ENCODE assay signal across 10 cellular contexts in the genomic region with DNA sequence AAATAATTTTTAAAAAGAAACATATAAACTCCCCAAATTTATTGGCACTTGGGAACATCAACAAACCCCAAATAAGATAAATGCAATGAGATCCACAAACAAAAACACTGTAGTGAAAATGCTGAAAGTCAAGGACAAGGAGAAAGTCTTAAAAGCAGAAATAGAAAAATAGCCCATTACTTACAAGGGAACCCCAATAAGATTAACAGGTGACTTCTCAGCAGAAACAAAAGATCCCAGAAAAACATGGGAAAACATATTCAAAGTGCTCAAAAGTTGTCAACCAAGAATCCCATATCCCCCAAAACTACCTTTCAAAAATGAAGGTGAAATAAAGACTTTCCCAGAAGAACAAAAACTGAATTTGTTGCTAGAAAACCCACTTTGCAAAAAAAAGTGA.
"Had no signal": no experiment of that assay in that cellular context is flagged by ENCODE, and none has a peak within 500 bp of the region (broad histone marks: within the 10 kb centered on the region; RNA-seq: fewer than 3 reads in every experiment).

No MANE protein-coding gene starts in this region.

- H3K4me1 ChIP-seq: HAP-1 had no signal

- H3K27ac ChIP-seq: GM23248 had no signal

- FAIRE-seq: H1 had no signal

- ATAC-seq: GM23338, HCT116 had no signal

- H3K36me3 ChIP-seq: HAP-1 had no signal

- DNase-seq: GM23248, GOT3, H7, H9, HCEC 1CT, HFFc6 had no signal

- H3K4me3 ChIP-seq: GM23248, GM23338, HAP-1 had no signal

- H3K9me3 ChIP-seq: HAP-1 had no signal
